In genomic region chr22:46956498-46957215, GRCh38 we compare ENCODE assay signal across 13 cellular contexts.
"Had no signal": no experiment of that assay in that cellular context is flagged by ENCODE, and none has a peak within 500 bp of the region (broad histone marks: within the 10 kb centered on the region; RNA-seq: fewer than 3 reads in every experiment).

No MANE protein-coding gene starts in this region.

- DNase-seq: activated CD8-positive, alpha-beta memory T cell treated with anti-CD3 and anti-CD28 coated beads, Interleukin-2, amount 10 ng/mL, durations not matched to agents 7 days and 5 days; activated T-cell treated with anti-CD3 and anti-CD28 coated beads, Interleukin-2, amount 50 U/mL, for 48 hours; hippocampal formation; left cardiac atrium; lower lobe of right lung; naive thymus-derived CD8-positive, alpha-beta T cell; stimulated activated CD4-positive, alpha-beta T cell treated with anti-CD3 and anti-CD28 coated beads, Interleukin-15, amount 100 ng/mL, for 24 hours; stimulated activated CD4-positive, alpha-beta T cell treated with anti-CD3 and anti-CD28 coated beads, Interleukin-4, amount 100 ng/mL, for 24 hours; T-helper 2 cell; transverse colon had no signal

- H3K27me3 ChIP-seq: transverse colon had no signal

- H3K4me3 ChIP-seq: lower lobe of right lung, transverse colon had no signal

- H3K4me3 Mint-ChIP-seq: activated CD8-positive, alpha-beta memory T cell treated with anti-CD3 and anti-CD28 coated beads, Interleukin-2, amount 10 ng/mL, durations not matched to agents 7 days and 5 days; dendritic cell treated with granulocyte-macrophage colony-stimulating factor and Interleukin-4, amounts not matched to agents 40 ng/mL and 50 ng/mL, for 4 days; naive thymus-derived CD8-positive, alpha-beta T cell had no signal

- H3K9me3 ChIP-seq: lower lobe of right lung, transverse colon had no signal

- H3K4me1 Mint-ChIP-seq: activated CD8-positive, alpha-beta memory T cell treated with anti-CD3 and anti-CD28 coated beads, Interleukin-2, amount 10 ng/mL, durations not matched to agents 7 days and 5 days had no signal

- ATAC-seq: activated CD4-positive, CD25-positive, alpha-beta regulatory T cell treated with anti-CD3 and anti-CD28 coated beads, Interleukin-2, amount 50 U/mL, for 24 hours; activated CD8-positive, alpha-beta memory T cell treated with anti-CD3 and anti-CD28 coated beads, Interleukin-2, amount 10 ng/mL, durations not matched to agents 7 days and 5 days; esophagus mucosa; left cardiac atrium; naive thymus-derived CD8-positive, alpha-beta T cell had no signal

- H3K9me3 Mint-ChIP-seq: dendritic cell treated with granulocyte-macrophage colony-stimulating factor and Interleukin-4, amounts not matched to agents 40 ng/mL and 50 ng/mL, for 4 days; naive thymus-derived CD8-positive, alpha-beta T cell had no signal

- H3K27ac ChIP-seq: lower lobe of right lung, transverse colon had no signal

- H3K4me1 ChIP-seq: lower lobe of right lung, transverse colon had no signal

- H3K27ac Mint-ChIP-seq: activated CD8-positive, alpha-beta memory T cell treated with anti-CD3 and anti-CD28 coated beads, Interleukin-2, amount 10 ng/mL, durations not matched to agents 7 days and 5 days; dendritic cell treated with granulocyte-macrophage colony-stimulating factor and Interleukin-4, amounts not matched to agents 40 ng/mL and 50 ng/mL, for 4 days had no signal

- H3K27me3 Mint-ChIP-seq: activated CD8-positive, alpha-beta memory T cell treated with anti-CD3 and anti-CD28 coated beads, Interleukin-2, amount 10 ng/mL, durations not matched to agents 7 days and 5 days; dendritic cell treated with granulocyte-macrophage colony-stimulating factor and Interleukin-4, amounts not matched to agents 40 ng/mL and 50 ng/mL, for 4 days; naive thymus-derived CD8-positive, alpha-beta T cell had no signal

- H3K36me3 ChIP-seq: transverse colon had no signal
